Comparison of ENCODE assay signal across 1 cellular context in genomic region chr6:15184441-15184861, GRCh38.
TF ChIP-seq lines count a peak whose summit lies in the region.

No MANE protein-coding gene starts in this region.

TF ChIP-seq in K562, 482 proteins besides CTCF, POLR2A, EP300 and RAD21 (continued from another document):
- TF ChIP-seq REST (CRISPR knock-in tag; IDR thresholded peaks at IDR 0.05; ENCODE audit: low read depth) (no peak), TRIM25 (IDR thresholded peaks at IDR 0.05; ENCODE audit: borderline replicate concordance) (no peak), JUN (IDR thresholded peaks at IDR 0.05; ENCODE audit: borderline replicate concordance, low read depth, low read length) (peak; percentile 39; the same call in 1 of the 2 replicates), JUN (CRISPR knock-in tag; IDR thresholded peaks at IDR 0.05; ENCODE audit: borderline replicate concordance) (no peak), NCOA1 (IDR thresholded peaks at IDR 0.05; ENCODE audit: low read depth) (no peak), SIN3A (IDR thresholded peaks at IDR 0.05; ENCODE audit: borderline replicate concordance in 2 of 2, control insufficient read depth in 1 of 2, low read depth in 2 of 2, low read length in 2 of 2) (no peak), ZNF740 (CRISPR knock-in tag; IDR thresholded peaks at IDR 0.05) (no peak), ZNF740 (tag; IDR thresholded peaks at IDR 0.05) (0 out of 4 replicates have a peak, but pooled peaks of 1 of the 2 experiments have one; percentile 21), SIRT6 (IDR thresholded peaks at IDR 0.05; ENCODE audit: low read depth, low read length) (no peak), JUND (IDR thresholded peaks at IDR 0.05; ENCODE audit: borderline replicate concordance, low read depth, low read length) (peak; percentile 39; the same call in 1 of the 2 replicates), JUND (tag; IDR thresholded peaks at IDR 0.05; ENCODE audit: borderline replicate concordance, low read depth, low read length) (no peak), ATF3 (IDR thresholded peaks at IDR 0.05) (peak; percentile 57), ATF3 (CRISPR knock-in tag; conservative IDR thresholded peaks at IDR 0.05) (no peak), SAFB2 (IDR thresholded peaks at IDR 0.05; ENCODE audit: borderline replicate concordance, low read depth, low read length, severe bottlenecking) (no peak), USF1 (CRISPR knock-in tag; IDR thresholded peaks at IDR 0.05) (no peak), ZNF12 (CRISPR knock-in tag; IDR thresholded peaks at IDR 0.05) (no peak), ZNF395 (CRISPR knock-in tag; IDR thresholded peaks at IDR 0.05) (no peak)
